8 cellular contexts compared by ENCODE assay signal in genomic region chr3:193593666-193594025, GRCh38. TPM values are rescaled to one million over a fixed set of nuclear protein-coding genes. Genes with fewer than 3 reads are reported as not detected.
DNase-seq lines count a peak whose midpoint lies in the region; ATAC-seq and TF ChIP-seq lines count a peak whose summit lies in the region.

No MANE protein-coding gene starts in this region.

- dilution Hi-C loops in IMR-90 (cut with HindIII; ENCODE audit: low sequenced_read_pairs, unreplicated experiment), result no loop called here

- H3K27ac Mint-ChIP-seq in chondrocyte (ENCODE audit: unreplicated experiment), result peak overlapping the region; percentile 99

- no peak overlapping the region for H2BK20ac ChIP-seq in IMR-90 (ENCODE audit: low read depth, low read length)

- H3K4ac ChIP-seq in IMR-90 (ENCODE audit: low read depth, low read length), result peak overlapping the region; percentile 35

- H3K4me3 Mint-ChIP-seq in chondrocyte (ENCODE audit: unreplicated experiment), result peak overlapping the region; percentile 94

- TF ChIP-seq RAD21 in IMR-90 (IDR thresholded peaks at IDR 0.05; ENCODE audit: low read length), result no peak

- no peaks in the 10 kb centered on the region for H3K4me1 ChIP-seq in IMR-90 (ENCODE audit: control insufficient read depth, insufficient read depth, low read length)
- peaks cover 0 to 9% (median 4%) of the 10 kb centered on the region in 4 donors for H3K4me1 ChIP-seq in right lobe of liver

- H2AFZ ChIP-seq in IMR-90 (replicated peaks; ENCODE audit: low read length, poor library complexity), result peak overlapping the region; percentile 91

- peak; percentile 9 for ATAC-seq in GM19035 (IDR thresholded peaks at IDR 0.05; ENCODE audit: unreplicated experiment)
- ATAC-seq in IMR-90 (ENCODE audit: low read depth), result peak; percentile 2; the same call in 1 of the 2 replicates
- peak in 2 of 4 donors; percentile 1 to 6 for ATAC-seq in right lobe of liver

- H3K9ac ChIP-seq in IMR-90 (ENCODE audit: low read depth, low read length), result peak overlapping the region; percentile 92

- TF ChIP-seq POLR2A in IMR-90 (IDR thresholded peaks at IDR 0.05; ENCODE audit: low read depth, low read length) (no peak), right lobe of liver (IDR thresholded peaks at IDR 0.05) (no peak)

- H3K4me2 ChIP-seq in IMR-90 (ENCODE audit: low read depth, low read length), result peak overlapping the region; percentile 91

- no peaks in the 10 kb centered on the region for H3K27me3 Mint-ChIP-seq in chondrocyte (ENCODE audit: low read depth)

- peak overlapping the region; percentile 59 for H3K27ac ChIP-seq in IMR-90 (ENCODE audit: insufficient read depth, low read length)
- H3K27ac ChIP-seq in right lobe of liver, result peak overlapping the region; percentile 89 to 91 (median 89)

- no peak overlapping the region for H2BK120ac ChIP-seq in IMR-90 (ENCODE audit: low read depth, low read length)

- in situ Hi-C loops in IMR-90 (cut with MboI; ENCODE audit: low sequenced_read_pairs), result no loop called here

- H3K27me3 ChIP-seq in IMR-90 (ENCODE audit: control insufficient read depth, insufficient read depth, low read length) (no peaks in the 10 kb centered on the region), right lobe of liver (no peaks in the 10 kb centered on the region)

- H3K4me3 ChIP-seq in AG09309 (ENCODE audit: control insufficient read depth, low read depth, low read length), result peak overlapping the region; percentile 59
- peak overlapping the region; percentile 76 for H3K4me3 ChIP-seq in IMR-90 (ENCODE audit: insufficient read depth, low read depth, low read length)
- peak overlapping the region; percentile 78 to 98 (median 81) for H3K4me3 ChIP-seq in right lobe of liver

- H2AK9ac ChIP-seq in IMR-90 (replicated peaks; ENCODE audit: low read depth, low read length, poor library complexity), result peak overlapping the region; percentile 1

- WGBS in IMR-90 (ENCODE audit: extremely low coverage in 2 of 2, insufficient read length in 1 of 2), 2 experiments, result 0% methylated on average over 2 of the region's 11 CpGs; no CpG with 5 or more reads in 1 of the 2 experiments
- WGBS in right lobe of liver (ENCODE audit: insufficient coverage, low coverage, low lambda C conversion rate, missing lambda C conversion rate), result 0% methylated on average over 11 of the region's 11 CpGs

- no peak overlapping the region for H3K18ac ChIP-seq in IMR-90 (ENCODE audit: low read depth, low read length)

- H3K9me3 ChIP-seq in IMR-90 (ENCODE audit: control insufficient read depth, insufficient read depth, low read length) (no peaks in the 10 kb centered on the region), right lobe of liver (no peaks in the 10 kb centered on the region)

- H3K56ac ChIP-seq in IMR-90 (ENCODE audit: extremely low read depth, insufficient read depth, low read length), result peak overlapping the region; percentile 70; the same call in 1 of the 2 replicates

- H3K79me1 ChIP-seq in IMR-90 (ENCODE audit: low read depth in 1 of 2, low read length in 2 of 2), result peaks cover 6 to 18% of the 10 kb centered on the region in 2 experiments; a peak in 3 of 4 replicates

- no peaks in the 10 kb centered on the region; the same call in 1 of the 2 replicates for H4K20me1 ChIP-seq in IMR-90 (ENCODE audit: insufficient read depth, low read length)

- peak overlapping the region; percentile 24 for H4K5ac ChIP-seq in IMR-90 (ENCODE audit: low read depth, low read length)

- H4K91ac ChIP-seq in IMR-90 (ENCODE audit: insufficient read depth, low read depth, low read length), result peak overlapping the region; percentile 51

- peak overlapping the region; percentile 49 for H3K14ac ChIP-seq in IMR-90 (replicated peaks; ENCODE audit: low read depth, low read length)

- intact Hi-C loops in IMR-90 (cut with micrococcal nuclease), result no loop called here
- intact Hi-C loops in right lobe of liver (cut with DNase I), result no loop called here

- H2BK15ac ChIP-seq in IMR-90 (ENCODE audit: low read depth, low read length), result no peak overlapping the region

- no TSS peak for BruUV-seq in IMR-90 (replicated peaks; lab: Mats Ljungman, UMichigan)

- POLR2A ChIA-PET in IMR-90 (lab: Charles Lee; ENCODE audit: unreplicated experiment), result no interaction called here

- TF ChIP-seq CTCF in AG09309 (IDR thresholded peaks at IDR 0.05; ENCODE audit: control insufficient read depth, insufficient read depth, low read depth, low read length, missing control alignments), result no peak
- TF ChIP-seq CTCF in IMR-90 (conservative IDR thresholded peaks at IDR 0.05; ENCODE audit: low read depth, low read length), result no peak
- no peak for TF ChIP-seq CTCF in chondrocyte (IDR thresholded peaks at IDR 0.05)
- TF ChIP-seq CTCF in right lobe of liver (IDR thresholded peaks at IDR 0.05), result no peak

- H3K9me1 ChIP-seq in IMR-90 (ENCODE audit: insufficient read depth, low read length), result 0 out of 2 replicates have a peak, but pooled peaks cover 3% of the 10 kb centered on the region

- peaks cover 35% of the 10 kb centered on the region for H3K4me1 Mint-ChIP-seq in chondrocyte (ENCODE audit: low read depth)

- peak overlapping the region; percentile 48 to 80 for H4K8ac ChIP-seq in IMR-90 (ENCODE audit: low read depth in 2 of 2, low read length in 2 of 2)

- peaks cover 6% of the 10 kb centered on the region for H3K36me3 Mint-ChIP-seq in chondrocyte (ENCODE audit: low read depth)

- H3K23ac ChIP-seq in IMR-90 (ENCODE audit: low read depth, low read length), result peak overlapping the region; percentile 88

- H2AK5ac ChIP-seq in IMR-90 (ENCODE audit: low read depth, low read length), result peak overlapping the region; percentile 73

- peak overlapping the region; percentile 42 for H2BK5ac ChIP-seq in IMR-90 (ENCODE audit: low read depth, low read length, poor library complexity, severe bottlenecking)

- no peak for DNase-seq in AG09309 (ENCODE audit: low read depth)
- DNase-seq in IMR-90, result peak; percentile 36
- DNase-seq in UCSD-AML1 (lab: John Stamatoyannopoulos, UW; ENCODE audit: unreplicated experiment), result peak; percentile 20
- DNase-seq in chondrocyte (ENCODE audit: low spot score), result no peak
- DNase-seq in right lobe of liver, result no peak
- DNase-seq in stimulated activated naive CD4-positive, alpha-beta T cell treated with Interleukin-2 at 50 U/mL for 16 hours (lab: John Stamatoyannopoulos, UW), result peak; percentile 38
- DNase-seq in retina, result no peak

- CTCF ChIA-PET in IMR-90 (lab: Yijun Ruan, JAX), result interaction anchor here (0.6 kb wide), 1 partner anchor 1933 kb away, joined by 3 read pairs; no protein-coding TSS in a partner anchor

- H3K36me3 ChIP-seq in IMR-90 (ENCODE audit: control insufficient read depth, insufficient read depth, low read length) (no peaks in the 10 kb centered on the region; the same call in 1 of the 2 replicates), right lobe of liver (no peaks in the 10 kb centered on the region)

- no peaks in the 10 kb centered on the region for H3K9me3 Mint-ChIP-seq in chondrocyte (ENCODE audit: low read depth)

TF ChIP-seq in IMR-90, 13 proteins besides CTCF, POLR2A, EP300 and RAD21:
- peak; percentile 33; the same call in 1 of the 2 replicates for TF ChIP-seq MXI1 (IDR thresholded peaks at IDR 0.05; ENCODE audit: borderline replicate concordance, low read depth, low read length)
- TF ChIP-seq CEBPB (IDR thresholded peaks at IDR 0.05; ENCODE audit: low read depth, low read length), result no peak

RNA-seq across cellular contexts. Expression of gene OPA1, which starts 0.6 kb away (rescaled TPM):
- total RNA-seq in IMR-90 (2012; rRNA removed) (73.7 and 95.5 TPM in 2 replicates), chondrocyte (51.0 to 54.6 TPM (median 52.6 TPM) in 3 replicates), right lobe of liver (10 to 100 TPM; 29.2 to 45.5 (median 31.6) TPM)
- 15.0 and 17.8 TPM in 2 replicates for polyA plus RNA-seq in IMR-90 (2012; rRNA removed)
- polyA plus RNA-seq in IMR-90 (2012; cell fraction: cytosol; rRNA removed), result 1.9 and 7.1 TPM in 2 replicates
- polyA plus RNA-seq in IMR-90 (2012; cell fraction: nucleus; rRNA removed; ENCODE audit: low replicate concordance), result 3.5 and 13.6 TPM in 2 replicates

RNA-seq across cellular contexts. Expression of gene ATP13A4, which starts 39.0 kb away (rescaled TPM):
- total RNA-seq in IMR-90 (2012; rRNA removed) (under 0.01 TPM in 1 of 2 replicates, not detected in the other), chondrocyte (not detected in 3 replicates), right lobe of liver (1 to 10 TPM in 2 of 6 experiments, under 1 TPM in 4; 0.06 to 1.3 (median 0.61) TPM)
- polyA plus RNA-seq in IMR-90 (2012; rRNA removed), result 0.03 TPM in 1 of 2 replicates, not detected in the other
- 0.01 TPM in 1 of 2 replicates, not detected in the other for polyA plus RNA-seq in IMR-90 (2012; cell fraction: cytosol; rRNA removed)
- 0.01 and 0.07 TPM in 2 replicates for polyA plus RNA-seq in IMR-90 (2012; cell fraction: nucleus; rRNA removed; ENCODE audit: low replicate concordance)

Comparison
In these comparisons a context has a peak if more than half of its experiments do, and no peak if none do; other contexts are left out.
1. DNase-seq: peak in IMR-90 (single experiment), UCSD-AML1 (single experiment) and stimulated activated naive CD4-positive, alpha-beta T cell treated with Interleukin-2 at 50 U/mL for 16 hours (single experiment); none in AG09309 (single experiment), chondrocyte (single experiment), right lobe of liver (0 of 3) and retina (single experiment).
2. Peak in every context shown above with its lines, with median percentiles within 50 percentile points of each other: H3K4me3 ChIP-seq.